In genomic region chr7:147423875-147424274, GRCh38 we compare ENCODE assay signal across 2 cellular contexts.
TF ChIP-seq lines count a peak whose summit lies in the region.

No MANE protein-coding gene starts in this region.

TF ChIP-seq in GM23338, 12 proteins besides CTCF, POLR2A, EP300 and RAD21 (continued from another document):
- TF ChIP-seq REST (IDR thresholded peaks at IDR 0.05; ENCODE audit: unreplicated experiment) = no peak
- no peak for TF ChIP-seq CREB1 (CRISPR knock-in tag; IDR thresholded peaks at IDR 0.05; ENCODE audit: low read depth)
- no peak for TF ChIP-seq NANOG (IDR thresholded peaks at IDR 0.05; ENCODE audit: borderline replicate concordance)
- no peak for TF ChIP-seq EZH2 (IDR thresholded peaks at IDR 0.05; ENCODE audit: low read depth, unreplicated experiment)
- TF ChIP-seq JUNB (IDR thresholded peaks at IDR 0.05; ENCODE audit: unreplicated experiment) = no peak
- TF ChIP-seq EZH2phosphoT487 (IDR thresholded peaks at IDR 0.05; ENCODE audit: unreplicated experiment) = no peak
- no peak for TF ChIP-seq POLR2AphosphoS5 (IDR thresholded peaks at IDR 0.05; ENCODE audit: low read depth)
- no peak for TF ChIP-seq ZNF114 (CRISPR knock-in tag; IDR thresholded peaks at IDR 0.05)
- TF ChIP-seq ZNF331 (CRISPR knock-in tag; IDR thresholded peaks at IDR 0.05; ENCODE audit: low read depth) = no peak
- no peak for TF ChIP-seq ZNF462 (CRISPR knock-in tag; IDR thresholded peaks at IDR 0.05)

TF ChIP-seq in WTC11, 78 proteins besides CTCF, POLR2A, EP300 and RAD21 (continued from another document):
- TF ChIP-seq STAT6 (CRISPR knock-in tag; conservative IDR thresholded peaks at IDR 0.05; ENCODE audit: low read depth) (no peak), TCF7 (CRISPR knock-in tag; IDR thresholded peaks at IDR 0.05; ENCODE audit: low read depth) (no peak), FOXK1 (CRISPR knock-in tag; IDR thresholded peaks at IDR 0.05) (no peak)
